ENCODE assay signal across 1 cellular context in the genomic region with DNA sequence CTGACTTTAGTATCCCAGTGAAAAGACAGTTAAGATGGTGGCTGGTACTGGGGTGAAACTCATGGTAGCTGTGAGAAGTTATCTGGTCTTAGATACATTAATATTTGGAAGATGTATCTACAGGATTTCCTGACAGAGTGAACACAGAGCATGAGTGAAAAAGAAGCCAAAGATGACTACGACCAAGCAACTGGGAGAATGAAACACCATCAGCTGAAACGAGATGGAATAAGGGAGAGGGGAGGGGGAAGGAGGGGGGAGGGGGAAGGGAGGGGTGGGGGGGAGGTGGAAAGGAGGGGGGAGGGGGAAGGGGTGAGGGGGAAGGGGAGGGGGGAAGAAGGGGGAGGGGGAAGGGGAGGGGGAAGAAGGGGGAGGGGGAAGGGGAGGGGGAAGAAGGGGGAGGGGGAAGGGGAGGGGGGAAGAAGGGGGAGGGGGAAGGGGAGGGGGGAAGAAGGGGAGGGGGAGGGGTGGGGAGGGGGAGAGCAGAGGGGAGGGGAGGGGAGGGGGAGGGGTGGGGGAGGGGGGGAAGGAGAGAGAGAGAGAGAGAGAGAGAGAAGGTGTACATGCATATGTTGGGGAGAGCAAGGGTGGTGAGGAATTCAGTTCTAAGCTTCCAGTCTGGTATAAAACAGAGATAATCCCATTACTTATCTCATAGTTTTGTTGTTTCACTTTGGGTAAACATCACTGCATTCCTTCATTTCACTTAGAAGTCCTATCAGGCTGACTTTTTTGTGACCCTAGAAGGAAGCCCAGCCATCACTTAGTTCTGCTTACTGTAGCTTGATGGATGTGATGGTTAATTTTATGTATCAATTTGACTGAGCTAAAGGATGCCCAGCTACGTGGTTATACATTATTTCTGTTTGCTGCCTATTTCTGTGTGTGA.
A peak's percentile ranks its signal among the peaks of the same experiment; 100 is the strongest.
TF ChIP-seq lines count a peak whose summit lies in the region.

No MANE protein-coding gene starts in this region.

TF ChIP-seq in HepG2, 621 proteins besides CTCF, POLR2A, EP300 and RAD21 (continued from another document):
- TF ChIP-seq, protein P1, sequence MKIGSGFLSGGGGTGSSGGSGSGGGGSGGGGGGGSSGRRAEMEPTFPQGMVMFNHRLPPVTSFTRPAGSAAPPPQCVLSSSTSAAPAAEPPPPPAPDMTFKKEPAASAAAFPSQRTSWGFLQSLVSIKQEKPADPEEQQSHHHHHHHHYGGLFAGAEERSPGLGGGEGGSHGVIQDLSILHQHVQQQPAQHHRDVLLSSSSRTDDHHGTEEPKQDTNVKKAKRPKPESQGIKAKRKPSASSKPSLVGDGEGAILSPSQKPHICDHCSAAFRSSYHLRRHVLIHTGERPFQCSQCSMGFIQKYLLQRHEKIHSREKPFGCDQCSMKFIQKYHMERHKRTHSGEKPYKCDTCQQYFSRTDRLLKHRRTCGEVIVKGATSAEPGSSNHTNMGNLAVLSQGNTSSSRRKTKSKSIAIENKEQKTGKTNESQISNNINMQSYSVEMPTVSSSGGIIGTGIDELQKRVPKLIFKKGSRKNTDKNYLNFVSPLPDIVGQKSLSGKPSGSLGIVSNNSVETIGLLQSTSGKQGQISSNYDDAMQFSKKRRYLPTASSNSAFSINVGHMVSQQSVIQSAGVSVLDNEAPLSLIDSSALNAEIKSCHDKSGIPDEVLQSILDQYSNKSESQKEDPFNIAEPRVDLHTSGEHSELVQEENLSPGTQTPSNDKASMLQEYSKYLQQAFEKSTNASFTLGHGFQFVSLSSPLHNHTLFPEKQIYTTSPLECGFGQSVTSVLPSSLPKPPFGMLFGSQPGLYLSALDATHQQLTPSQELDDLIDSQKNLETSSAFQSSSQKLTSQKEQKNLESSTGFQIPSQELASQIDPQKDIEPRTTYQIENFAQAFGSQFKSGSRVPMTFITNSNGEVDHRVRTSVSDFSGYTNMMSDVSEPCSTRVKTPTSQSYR (CRISPR knock-in tag; IDR thresholded peaks at IDR 0.05; ENCODE audit: borderline replicate concordance), result no peak
- TF ChIP-seq ATF5 (CRISPR knock-in tag; IDR thresholded peaks at IDR 0.05; ENCODE audit: low read depth) (no peak), MXI1 (IDR thresholded peaks at IDR 0.05; ENCODE audit: borderline replicate concordance, low read depth, low read length) (no peak), NR2C2 (CRISPR knock-in tag; IDR thresholded peaks at IDR 0.05; ENCODE audit: borderline replicate concordance) (no peak), ZNF143 (CRISPR knock-in tag; IDR thresholded peaks at IDR 0.05) (no peak), ZFYVE20 (CRISPR knock-in tag; IDR thresholded peaks at IDR 0.05; ENCODE audit: borderline replicate concordance, low read depth) (no peak), ZNF101 (CRISPR knock-in tag; IDR thresholded peaks at IDR 0.05; ENCODE audit: borderline replicate concordance, low read depth) (no peak), KDM3A (CRISPR knock-in tag; IDR thresholded peaks at IDR 0.05; ENCODE audit: low read depth) (no peak), ZMYM2 (CRISPR knock-in tag; IDR thresholded peaks at IDR 0.05) (no peak), SMC3 (IDR thresholded peaks at IDR 0.05; ENCODE audit: low read length) (no peak), REPIN1 (CRISPR knock-in tag; IDR thresholded peaks at IDR 0.05; ENCODE audit: borderline replicate concordance, low read depth) (no peak), FOXA1 (IDR thresholded peaks at IDR 0.05) (no peak), FOXA1 (CRISPR knock-in tag; IDR thresholded peaks at IDR 0.05) (0 out of 2 replicates have a peak, but pooled peaks have one; percentile 7), HNRNPK (IDR thresholded peaks at IDR 0.05; ENCODE audit: low read depth, low read length, poor library complexity, severe bottlenecking) (peak; percentile 99), ZNF33B (CRISPR knock-in tag; IDR thresholded peaks at IDR 0.05) (no peak), PCBP1 (IDR thresholded peaks at IDR 0.05; ENCODE audit: borderline replicate concordance, low read depth, low read length) (peak; percentile 94), ZNF512 (CRISPR knock-in tag; IDR thresholded peaks at IDR 0.05) (no peak), MIXL1 (CRISPR knock-in tag; IDR thresholded peaks at IDR 0.05) (peak; percentile 53; the same call in 1 of the 2 replicates), RNF219 (CRISPR knock-in tag; IDR thresholded peaks at IDR 0.05) (no peak), HMGA1 (CRISPR knock-in tag; conservative IDR thresholded peaks at IDR 0.05) (no peak), MATR3 (CRISPR knock-in tag; IDR thresholded peaks at IDR 0.05) (no peak), PTBP1 (IDR thresholded peaks at IDR 0.05; ENCODE audit: low read depth, low read length, poor library complexity, severe bottlenecking) (no peak)
- TF ChIP-seq, protein P2, sequence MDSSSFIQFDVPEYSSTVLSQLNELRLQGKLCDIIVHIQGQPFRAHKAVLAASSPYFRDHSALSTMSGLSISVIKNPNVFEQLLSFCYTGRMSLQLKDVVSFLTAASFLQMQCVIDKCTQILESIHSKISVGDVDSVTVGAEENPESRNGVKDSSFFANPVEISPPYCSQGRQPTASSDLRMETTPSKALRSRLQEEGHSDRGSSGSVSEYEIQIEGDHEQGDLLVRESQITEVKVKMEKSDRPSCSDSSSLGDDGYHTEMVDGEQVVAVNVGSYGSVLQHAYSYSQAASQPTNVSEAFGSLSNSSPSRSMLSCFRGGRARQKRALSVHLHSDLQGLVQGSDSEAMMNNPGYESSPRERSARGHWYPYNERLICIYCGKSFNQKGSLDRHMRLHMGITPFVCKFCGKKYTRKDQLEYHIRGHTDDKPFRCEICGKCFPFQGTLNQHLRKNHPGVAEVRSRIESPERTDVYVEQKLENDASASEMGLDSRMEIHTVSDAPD (CRISPR knock-in tag; IDR thresholded peaks at IDR 0.05), result no peak
- TF ChIP-seq, protein P3, sequence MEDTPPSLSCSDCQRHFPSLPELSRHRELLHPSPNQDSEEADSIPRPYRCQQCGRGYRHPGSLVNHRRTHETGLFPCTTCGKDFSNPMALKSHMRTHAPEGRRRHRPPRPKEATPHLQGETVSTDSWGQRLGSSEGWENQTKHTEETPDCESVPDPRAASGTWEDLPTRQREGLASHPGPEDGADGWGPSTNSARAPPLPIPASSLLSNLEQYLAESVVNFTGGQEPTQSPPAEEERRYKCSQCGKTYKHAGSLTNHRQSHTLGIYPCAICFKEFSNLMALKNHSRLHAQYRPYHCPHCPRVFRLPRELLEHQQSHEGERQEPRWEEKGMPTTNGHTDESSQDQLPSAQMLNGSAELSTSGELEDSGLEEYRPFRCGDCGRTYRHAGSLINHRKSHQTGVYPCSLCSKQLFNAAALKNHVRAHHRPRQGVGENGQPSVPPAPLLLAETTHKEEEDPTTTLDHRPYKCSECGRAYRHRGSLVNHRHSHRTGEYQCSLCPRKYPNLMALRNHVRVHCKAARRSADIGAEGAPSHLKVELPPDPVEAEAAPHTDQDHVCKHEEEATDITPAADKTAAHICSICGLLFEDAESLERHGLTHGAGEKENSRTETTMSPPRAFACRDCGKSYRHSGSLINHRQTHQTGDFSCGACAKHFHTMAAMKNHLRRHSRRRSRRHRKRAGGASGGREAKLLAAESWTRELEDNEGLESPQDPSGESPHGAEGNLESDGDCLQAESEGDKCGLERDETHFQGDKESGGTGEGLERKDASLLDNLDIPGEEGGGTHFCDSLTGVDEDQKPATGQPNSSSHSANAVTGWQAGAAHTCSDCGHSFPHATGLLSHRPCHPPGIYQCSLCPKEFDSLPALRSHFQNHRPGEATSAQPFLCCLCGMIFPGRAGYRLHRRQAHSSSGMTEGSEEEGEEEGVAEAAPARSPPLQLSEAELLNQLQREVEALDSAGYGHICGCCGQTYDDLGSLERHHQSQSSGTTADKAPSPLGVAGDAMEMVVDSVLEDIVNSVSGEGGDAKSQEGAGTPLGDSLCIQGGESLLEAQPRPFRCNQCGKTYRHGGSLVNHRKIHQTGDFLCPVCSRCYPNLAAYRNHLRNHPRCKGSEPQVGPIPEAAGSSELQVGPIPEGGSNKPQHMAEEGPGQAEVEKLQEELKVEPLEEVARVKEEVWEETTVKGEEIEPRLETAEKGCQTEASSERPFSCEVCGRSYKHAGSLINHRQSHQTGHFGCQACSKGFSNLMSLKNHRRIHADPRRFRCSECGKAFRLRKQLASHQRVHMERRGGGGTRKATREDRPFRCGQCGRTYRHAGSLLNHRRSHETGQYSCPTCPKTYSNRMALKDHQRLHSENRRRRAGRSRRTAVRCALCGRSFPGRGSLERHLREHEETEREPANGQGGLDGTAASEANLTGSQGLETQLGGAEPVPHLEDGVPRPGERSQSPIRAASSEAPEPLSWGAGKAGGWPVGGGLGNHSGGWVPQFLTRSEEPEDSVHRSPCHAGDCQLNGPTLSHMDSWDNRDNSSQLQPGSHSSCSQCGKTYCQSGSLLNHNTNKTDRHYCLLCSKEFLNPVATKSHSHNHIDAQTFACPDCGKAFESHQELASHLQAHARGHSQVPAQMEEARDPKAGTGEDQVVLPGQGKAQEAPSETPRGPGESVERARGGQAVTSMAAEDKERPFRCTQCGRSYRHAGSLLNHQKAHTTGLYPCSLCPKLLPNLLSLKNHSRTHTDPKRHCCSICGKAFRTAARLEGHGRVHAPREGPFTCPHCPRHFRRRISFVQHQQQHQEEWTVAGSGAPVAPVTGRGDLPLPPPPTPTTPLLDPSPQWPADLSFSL (CRISPR knock-in tag; IDR thresholded peaks at IDR 0.05), result no peak
- TF ChIP-seq, protein P4, sequence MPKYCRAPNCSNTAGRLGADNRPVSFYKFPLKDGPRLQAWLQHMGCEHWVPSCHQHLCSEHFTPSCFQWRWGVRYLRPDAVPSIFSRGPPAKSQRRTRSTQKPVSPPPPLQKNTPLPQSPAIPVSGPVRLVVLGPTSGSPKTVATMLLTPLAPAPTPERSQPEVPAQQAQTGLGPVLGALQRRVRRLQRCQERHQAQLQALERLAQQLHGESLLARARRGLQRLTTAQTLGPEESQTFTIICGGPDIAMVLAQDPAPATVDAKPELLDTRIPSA (CRISPR knock-in tag; IDR thresholded peaks at IDR 0.05; ENCODE audit: borderline replicate concordance), result no peak
